In the genomic region with DNA sequence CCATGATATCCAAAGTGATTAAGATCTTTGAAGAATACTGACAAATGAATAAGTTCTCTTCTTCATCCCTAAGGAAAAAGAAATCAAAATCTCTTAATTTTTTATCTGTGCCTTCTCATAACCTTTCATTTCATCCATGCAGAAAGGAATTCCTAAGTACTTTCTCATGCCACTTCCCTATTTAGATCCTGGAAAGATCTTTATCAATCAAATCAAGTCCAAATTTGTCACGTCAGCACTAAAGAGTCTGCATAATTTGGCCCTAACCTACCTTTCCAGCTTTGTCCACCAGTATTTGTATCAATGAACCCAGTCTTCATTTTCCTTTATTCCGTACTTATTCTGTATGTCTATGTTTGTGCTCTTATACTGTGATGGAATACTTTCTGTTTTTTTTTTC, we compare ENCODE assay signal across 2 cellular contexts.
TF ChIP-seq lines count a peak whose summit lies in the region.

No MANE protein-coding gene starts in this region.

TF ChIP-seq in A549, 52 proteins besides CTCF, POLR2A, EP300 and RAD21:
- TF ChIP-seq, protein P1, sequence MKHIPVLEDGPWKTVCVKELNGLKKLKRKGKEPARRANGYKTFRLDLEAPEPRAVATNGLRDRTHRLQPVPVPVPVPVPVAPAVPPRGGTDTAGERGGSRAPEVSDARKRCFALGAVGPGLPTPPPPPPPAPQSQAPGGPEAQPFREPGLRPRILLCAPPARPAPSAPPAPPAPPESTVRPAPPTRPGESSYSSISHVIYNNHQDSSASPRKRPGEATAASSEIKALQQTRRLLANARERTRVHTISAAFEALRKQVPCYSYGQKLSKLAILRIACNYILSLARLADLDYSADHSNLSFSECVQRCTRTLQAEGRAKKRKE (CRISPR knock-in tag; IDR thresholded peaks at IDR 0.05; ENCODE audit: low read depth): no peak
- peak; percentile 98 for TF ChIP-seq MAFK (IDR thresholded peaks at IDR 0.05; ENCODE audit: partially characterized antibody)

TF ChIP-seq in IMR-90, 13 proteins besides CTCF, POLR2A, EP300 and RAD21:
- TF ChIP-seq FOS (IDR thresholded peaks at IDR 0.05; ENCODE audit: low read depth, low read length) (no peak), MAFK (IDR thresholded peaks at IDR 0.05; ENCODE audit: low read depth, low read length) (peak; percentile 98)
